Comparison of ENCODE assay signal across 8 cellular contexts in genomic region chr14:100547633-100548294, GRCh38. TPM values are rescaled to one million over a fixed set of nuclear protein-coding genes. Genes with fewer than 3 reads are reported as not detected.
DNase-seq lines count a peak whose midpoint lies in the region; ATAC-seq and TF ChIP-seq lines count a peak whose summit lies in the region.

No MANE protein-coding gene starts in this region.

- DNase-seq in SK-N-SH (no peak), OCI-M1 (lab: John Stamatoyannopoulos, UW) (peak; percentile 86), astrocyte of the hippocampus (ENCODE audit: low read depth, low spot score) (peak; percentile 57), mucosa of descending colon (peak; percentile 72 to 91 (median 86)), iPS-NIHi7 (ENCODE audit: extremely low spot score) (no peak)

- ATAC-seq in SK-N-SH treated with all-trans-retinoic acid at 6 μM for 48 hours (peak; percentile 42), mucosa of descending colon (peak; percentile 68), GM21360 (IDR thresholded peaks at IDR 0.05; ENCODE audit: unreplicated experiment) (no peak), HG02885 (IDR thresholded peaks at IDR 0.05; ENCODE audit: poor library complexity, unreplicated experiment) (no peak)

- no peaks in the 10 kb centered on the region for H3F3A ChIP-seq in SK-N-SH (replicated peaks; ENCODE audit: insufficient read depth)

- no peaks in the 10 kb centered on the region for H3K9me2 ChIP-seq in SK-N-SH

- no peak overlapping the region for H3K9ac ChIP-seq in SK-N-SH

- no peak for TF ChIP-seq EP300 in SK-N-SH (IDR thresholded peaks at IDR 0.05; ENCODE audit: borderline replicate concordance in 1 of 2, low read depth in 1 of 2, low read length in 1 of 2)

- H4K20me1 ChIP-seq in SK-N-SH (ENCODE audit: insufficient read depth): no peaks in the 10 kb centered on the region

- WGBS in SK-N-SH (ENCODE audit: low lambda C conversion rate): 81% methylated on average over 17 of the region's 18 CpGs

- H2AFZ ChIP-seq in SK-N-SH (ENCODE audit: low read depth): no peak overlapping the region

- no peaks in the 10 kb centered on the region for H3K27me3 ChIP-seq in SK-N-SH (ENCODE audit: insufficient read depth)

- TF ChIP-seq RAD21 in SK-N-SH (IDR thresholded peaks at IDR 0.05; ENCODE audit: low read length): no peak

- H3K4me3 ChIP-seq in SK-N-SH (ENCODE audit: low read depth in 2 of 2, low read length in 1 of 2) (no peak overlapping the region), mucosa of descending colon (no peak overlapping the region)

- peaks cover 0 to 9% of the 10 kb centered on the region in 2 experiments for H3K36me3 ChIP-seq in SK-N-SH (replicated peaks in 1 of 2; ENCODE audit: control insufficient read depth in 1 of 2, insufficient read depth in 2 of 2, low read length in 1 of 2)
- H3K36me3 ChIP-seq in mucosa of descending colon (ENCODE audit: low read depth): no peaks in the 10 kb centered on the region

- no peaks in the 10 kb centered on the region for H3K79me2 ChIP-seq in SK-N-SH (ENCODE audit: insufficient read depth)

- CTCF ChIA-PET in SK-N-SH (lab: Yijun Ruan, JAX): no interaction called here

- H3K4me1 ChIP-seq in SK-N-SH (ENCODE audit: control insufficient read depth in 1 of 2, insufficient read depth in 2 of 2, low read depth in 1 of 2, low read length in 1 of 2) (peaks cover 0 to 57% of the 10 kb centered on the region in 2 experiments; a peak in 1 of 4 replicates), mucosa of descending colon (ENCODE audit: low read depth) (peaks cover 35% of the 10 kb centered on the region)

- H3K4me2 ChIP-seq in SK-N-SH: no peak overlapping the region

- peak overlapping the region in 1 of 2 experiments; percentile 60; a peak in 2 of 4 replicates for H3K27ac ChIP-seq in SK-N-SH (ENCODE audit: low read depth in 2 of 2, low read length in 1 of 2)

- POLR2A ChIA-PET in SK-N-SH (lab: Yijun Ruan, JAX): interaction anchor here (1.1 kb wide), 1 partner anchor 1016 kb away, joined by 3 read pairs; no protein-coding TSS in a partner anchor

- H3K9me3 ChIP-seq in SK-N-SH (no peaks in the 10 kb centered on the region), mucosa of descending colon (no peaks in the 10 kb centered on the region)

- intact Hi-C loops in mucosa of descending colon (cut with DNase I, micrococcal nuclease): loop anchor here in 1 of 2 donors (10.0 kb wide), 1 partner anchor 97 kb away; no protein-coding TSS in a partner anchor

- TF ChIP-seq CTCF in SK-N-SH (IDR thresholded peaks at IDR 0.05) (no peak), mucosa of descending colon (IDR thresholded peaks at IDR 0.05) (no peak)

TF ChIP-seq in SK-N-SH treated with all-trans-retinoic acid at 6 μM for 48 hours, 23 proteins besides CTCF, POLR2A, EP300 and RAD21 (continues in another document):
- no peak for TF ChIP-seq RARB (CRISPR knock-in tag; IDR thresholded peaks at IDR 0.05)
- no peak for TF ChIP-seq TSHZ2 (CRISPR knock-in tag; IDR thresholded peaks at IDR 0.05)
- no peak for TF ChIP-seq CREB5 (CRISPR knock-in tag; IDR thresholded peaks at IDR 0.05; ENCODE audit: low read depth)
- TF ChIP-seq ZC3H10 (CRISPR knock-in tag; IDR thresholded peaks at IDR 0.05): no peak

TF ChIP-seq in SK-N-SH, 30 proteins besides CTCF, POLR2A, EP300 and RAD21:
- no peak for TF ChIP-seq PBX3 (IDR thresholded peaks at IDR 0.05)
- TF ChIP-seq MXI1 (IDR thresholded peaks at IDR 0.05; ENCODE audit: low read depth, low read length): no peak
- no peak for TF ChIP-seq SIN3A (IDR thresholded peaks at IDR 0.05; ENCODE audit: borderline replicate concordance, low read depth, low read length)
- no peak for TF ChIP-seq SMC3 (IDR thresholded peaks at IDR 0.05; ENCODE audit: low read depth, low read length)
- no peak for TF ChIP-seq IRF3 (IDR thresholded peaks at IDR 0.05; ENCODE audit: low read depth, low read length)
- TF ChIP-seq RCOR1 (IDR thresholded peaks at IDR 0.05; ENCODE audit: low read length): no peak
- no peak for TF ChIP-seq RFX5 (IDR thresholded peaks at IDR 0.05; ENCODE audit: low read length)
- TF ChIP-seq ZBTB33 (IDR thresholded peaks at IDR 0.05; ENCODE audit: borderline replicate concordance, low read depth): no peak
- no peak for TF ChIP-seq POLR2AphosphoS5 (IDR thresholded peaks at IDR 0.05; ENCODE audit: low read depth, low read length)
- TF ChIP-seq ELF1 (IDR thresholded peaks at IDR 0.05): no peak
- TF ChIP-seq USF2 (IDR thresholded peaks at IDR 0.05; ENCODE audit: borderline replicate concordance, low read depth, low read length): no peak
- no peak for TF ChIP-seq RXRA (IDR thresholded peaks at IDR 0.05; ENCODE audit: borderline replicate concordance, low read depth)
- TF ChIP-seq FOXM1 (IDR thresholded peaks at IDR 0.05; ENCODE audit: low read depth): no peak

RNA-seq across cellular contexts. Expression of gene BEGAIN, which starts 39.5 kb away (rescaled TPM):
- 4.2 and 4.4 TPM in 2 replicates for polyA plus RNA-seq in SK-N-SH (2012; rRNA removed)
- 1.9 and 4.4 TPM in 2 replicates for polyA plus RNA-seq in SK-N-SH (2012; cell fraction: cytosol; rRNA removed)
- 23.8 and 41.4 TPM in 2 replicates for polyA plus RNA-seq in SK-N-SH (2012; cell fraction: nucleus; rRNA removed)
- 1 to 10 TPM in 2 of 3 donors, under 1 TPM in 1; 0.75 to 2.5 (median 1.1) TPM for total RNA-seq in mucosa of descending colon

Comparison
In these comparisons a context has a peak if more than half of its experiments do, and no peak if none do; other contexts are left out.
1. ATAC-seq: peak in SK-N-SH treated with all-trans-retinoic acid at 6 μM for 48 hours (single experiment) and mucosa of descending colon (single experiment); none in GM21360 (single experiment) and HG02885 (single experiment).
2. DNase-seq: peak in OCI-M1 (single experiment), astrocyte of the hippocampus (single experiment) and mucosa of descending colon (3 of 3); none in SK-N-SH (single experiment) and iPS-NIHi7 (single experiment).